ENCODE assay signal across 8 cellular contexts in genomic region chr6:125749112-125749863, GRCh38. TPM values are rescaled to one million over a fixed set of nuclear protein-coding genes. Genes with fewer than 3 reads are reported as not detected.
A peak's percentile ranks its signal among the peaks of the same experiment; 100 is the strongest.
DNase-seq lines count a peak whose midpoint lies in the region; ATAC-seq, FAIRE-seq and TF ChIP-seq lines count a peak whose summit lies in the region.

Gene HEY2, plus strand, starts transcription at chr6:125749632. Its CDS starts 145 bp downstream, at chr6:125749777.

- peak; percentile 9 to 35 (median 10) for TF ChIP-seq CTCF in esophagus muscularis mucosa (IDR thresholded peaks at IDR 0.05)

- H3K9me3 ChIP-seq in esophagus muscularis mucosa (no peaks in the 10 kb centered on the region), muscle layer of duodenum (ENCODE audit: control insufficient read depth in 1 of 2, low read length in 2 of 2) (no peaks in the 10 kb centered on the region)

- TF ChIP-seq EP300 in esophagus muscularis mucosa (IDR thresholded peaks at IDR 0.05) = no peak

- peak; percentile 97 for FAIRE-seq in HTR-8/SVneo (lab: Jason Lieb, UNC)

- peak; percentile 93 for DNase-seq in Caki2 (ENCODE audit: low read depth)
- DNase-seq in HTR-8/SVneo (ENCODE audit: insufficient read length, low spot score) = peak; percentile 88
- DNase-seq in OCI-M1 (lab: John Stamatoyannopoulos, UW) = peak; percentile 96
- peak; percentile 73 for DNase-seq in activated T-helper 1 cell treated with Interleukin-2 at 50 U/mL for 16 hours (ENCODE audit: low read depth)
- DNase-seq in esophagus muscularis mucosa (ENCODE audit: extremely low spot score) = peak; percentile 97
- DNase-seq in stimulated activated CD8-positive, alpha-beta memory T cell treated with anti-CD3 and anti-CD28 coated beads, Interleukin-4, amount 100 ng/mL, for 48 hours = peak; percentile 88

- in situ Hi-C loops in Caki2 (cut with HindIII; ENCODE audit: low pct_unique_long_range_greater_than_20kb, low sequenced_read_pairs) = no loop called here

- peak within 1 kb of the TSS; percentile 76 to 79 (median 78) for H3K4me3 ChIP-seq in esophagus muscularis mucosa
- peak within 1 kb of the TSS; percentile 78 to 89 for H3K4me3 ChIP-seq in muscle layer of duodenum (ENCODE audit: low read depth in 1 of 2, low read length in 2 of 2)

- peak; percentile 80 for ATAC-seq in GM21390 (IDR thresholded peaks at IDR 0.05; ENCODE audit: unreplicated experiment)

- H3K36me3 ChIP-seq in esophagus muscularis mucosa = no peaks in the 10 kb centered on the region
- H3K36me3 ChIP-seq in muscle layer of duodenum (ENCODE audit: control insufficient read depth in 1 of 2, insufficient read depth in 2 of 2, low read length in 2 of 2) = no peaks in the 10 kb centered on the region

- intact Hi-C loops in esophagus muscularis mucosa (cut with DNase I) = no loop called here

- H3K27ac ChIP-seq in esophagus muscularis mucosa (replicated peaks in 1 of 4) = peak within 1 kb of the TSS; percentile 85 to 90 (median 88)
- peak within 1 kb of the TSS; percentile 66 for H3K27ac ChIP-seq in muscle layer of duodenum (ENCODE audit: low read length)

- H3K27me3 ChIP-seq in esophagus muscularis mucosa (peaks cover 0 to 75% (median 9%) of the 10 kb centered on the region in 4 donors), muscle layer of duodenum (ENCODE audit: low read depth, low read length) (peaks cover 41% of the 10 kb centered on the region)

- WGBS in esophagus muscularis mucosa = 2% methylated on average over 41 of the region's 103 CpGs

- peak; percentile 50 for TF ChIP-seq POLR2A in esophagus muscularis mucosa (IDR thresholded peaks at IDR 0.05; ENCODE audit: low read depth)

- peaks cover 0 to 46% (median 40%) of the 10 kb centered on the region in 4 donors for H3K4me1 ChIP-seq in esophagus muscularis mucosa
- peaks cover 8 to 40% of the 10 kb centered on the region in 2 donors for H3K4me1 ChIP-seq in muscle layer of duodenum (ENCODE audit: control insufficient read depth in 1 of 2, insufficient read depth in 2 of 2, low read length in 2 of 2)

RNA-seq across cellular contexts. Expression of gene HEY2, which starts in this region (rescaled TPM):
- total RNA-seq in Caki2 (2014; rRNA removed; shearing (Covaris generic); ENCODE audit: low replicate concordance) = 3.2 TPM in 2 replicates
- 1 to 10 TPM; 1.7 to 3.1 (median 2.3) TPM for total RNA-seq in esophagus muscularis mucosa

Comparison
In these comparisons a context has a peak if more than half of its experiments do, and no peak if none do; other contexts are left out.
1. Peak in every context shown above with its lines: DNase-seq, ATAC-seq, H3K4me3 ChIP-seq and H3K27ac ChIP-seq.